ENCODE assay signal across 1 cellular context in genomic region chr17:42677921-42678781, GRCh38.
TF ChIP-seq lines count a peak whose summit lies in the region.

No MANE protein-coding gene starts in this region.

TF ChIP-seq in HepG2, 621 proteins besides CTCF, POLR2A, EP300 and RAD21 (continued from another document and continues in another):
- TF ChIP-seq ZHX2 (IDR thresholded peaks at IDR 0.05; ENCODE audit: low read depth) (peak; percentile 29), ZHX2 (CRISPR knock-in tag; IDR thresholded peaks at IDR 0.05; ENCODE audit: borderline replicate concordance) (no peak), ZNF34 (CRISPR knock-in tag; IDR thresholded peaks at IDR 0.05; ENCODE audit: borderline replicate concordance) (no peak), PHF8 (CRISPR knock-in tag; IDR thresholded peaks at IDR 0.05) (peak; percentile 71), RXRA (CRISPR knock-in tag; IDR thresholded peaks at IDR 0.05) (peak; percentile 75; the same call in 1 of the 2 replicates), ZFY (CRISPR knock-in tag; IDR thresholded peaks at IDR 0.05) (peak; percentile 82), ZNF768 (CRISPR knock-in tag; IDR thresholded peaks at IDR 0.05) (peak; percentile 55; the same call in 1 of the 2 replicates), JDP2 (CRISPR knock-in tag; IDR thresholded peaks at IDR 0.05; ENCODE audit: borderline replicate concordance) (no peak), ZNF777 (CRISPR knock-in tag; IDR thresholded peaks at IDR 0.05) (no peak), BRD4 (CRISPR knock-in tag; IDR thresholded peaks at IDR 0.05) (peak; percentile 93), ARID5B (CRISPR knock-in tag; IDR thresholded peaks at IDR 0.05) (peak; percentile 76), SAP130 (CRISPR knock-in tag; IDR thresholded peaks at IDR 0.05; ENCODE audit: low read depth) (peak; percentile 94), TBX2 (CRISPR knock-in tag; IDR thresholded peaks at IDR 0.05; ENCODE audit: borderline replicate concordance) (peak; percentile 74), MAFK (conservative IDR thresholded peaks at IDR 0.05 in 1 of 2, IDR thresholded peaks at IDR 0.05 in 1 of 2; ENCODE audit: low read length in 2 of 2) (peak; percentile 98 to 99), ZKSCAN5 (CRISPR knock-in tag; IDR thresholded peaks at IDR 0.05) (peak; percentile 72), IKZF4 (CRISPR knock-in tag; IDR thresholded peaks at IDR 0.05; ENCODE audit: borderline replicate concordance, low read depth, not compliant biosample characterization) (no peak), ZNF142 (CRISPR knock-in tag; IDR thresholded peaks at IDR 0.05) (peak; percentile 80), PREB (CRISPR knock-in tag; IDR thresholded peaks at IDR 0.05) (no peak), ZNF530 (CRISPR knock-in tag; IDR thresholded peaks at IDR 0.05; ENCODE audit: low read depth) (no peak), PCBP2 (optimal IDR thresholded peaks at IDR 0.05; ENCODE audit: low read depth, low read length, poor library complexity, severe bottlenecking) (no peak), IRF2 (CRISPR knock-in tag; IDR thresholded peaks at IDR 0.05) (peak; percentile 78), GLI4 (CRISPR knock-in tag; IDR thresholded peaks at IDR 0.05; ENCODE audit: borderline replicate concordance) (0 out of 2 replicates have a peak, but pooled peaks have one; percentile 45), HMG20A (CRISPR knock-in tag; IDR thresholded peaks at IDR 0.05; ENCODE audit: borderline replicate concordance) (peak; percentile 76), TEF (CRISPR knock-in tag; IDR thresholded peaks at IDR 0.05) (peak; percentile 19; the same call in 1 of the 2 replicates), FOXM1 (CRISPR knock-in tag; IDR thresholded peaks at IDR 0.05) (no peak), BHLHE40 (IDR thresholded peaks at IDR 0.05; ENCODE audit: low read length) (peak; percentile 96), TCF7 (IDR thresholded peaks at IDR 0.05; ENCODE audit: low read depth) (no peak; the same call in 1 of the 2 replicates), HBP1 (CRISPR knock-in tag; IDR thresholded peaks at IDR 0.05; ENCODE audit: low read depth) (0 out of 2 replicates have a peak, but pooled peaks have one; percentile 23), STAG1 (CRISPR knock-in tag; IDR thresholded peaks at IDR 0.05) (peak; percentile 13), ZNF562 (CRISPR knock-in tag; IDR thresholded peaks at IDR 0.05; ENCODE audit: borderline replicate concordance) (no peak), GATAD2A (CRISPR knock-in tag; IDR thresholded peaks at IDR 0.05) (peak; percentile 91), THAP11 (CRISPR knock-in tag; IDR thresholded peaks at IDR 0.05) (peak; percentile 75; the same call in 1 of the 2 replicates), JUNB (CRISPR knock-in tag; IDR thresholded peaks at IDR 0.05; ENCODE audit: borderline replicate concordance) (no peak), ZNF550 (CRISPR knock-in tag; IDR thresholded peaks at IDR 0.05; ENCODE audit: borderline replicate concordance) (no peak), CBX5 (CRISPR knock-in tag; IDR thresholded peaks at IDR 0.05; ENCODE audit: borderline replicate concordance) (peak; percentile 87), SOX6 (IDR thresholded peaks at IDR 0.05) (no peak), SOX6 (CRISPR knock-in tag; IDR thresholded peaks at IDR 0.05) (peak; percentile 93), ERF (CRISPR knock-in tag; IDR thresholded peaks at IDR 0.05) (peak; percentile 91), BCL3 (CRISPR knock-in tag; IDR thresholded peaks at IDR 0.05) (no peak), LCORL (IDR thresholded peaks at IDR 0.05) (no peak), LCORL (CRISPR knock-in tag; IDR thresholded peaks at IDR 0.05) (no peak; the same call in none of the 2 replicates), ZNF331 (CRISPR knock-in tag; IDR thresholded peaks at IDR 0.05) (peak; percentile 67; the same call in 1 of the 2 replicates), ZNF558 (CRISPR knock-in tag; IDR thresholded peaks at IDR 0.05; ENCODE audit: borderline replicate concordance) (no peak), ETV6 (CRISPR knock-in tag; conservative IDR thresholded peaks at IDR 0.05) (peak; percentile 69), MAZ (IDR thresholded peaks at IDR 0.05; ENCODE audit: borderline replicate concordance, low read depth, low read length) (peak; percentile 75), MAZ (CRISPR knock-in tag; IDR thresholded peaks at IDR 0.05; ENCODE audit: low read depth) (peak; percentile 68; the same call in 1 of the 2 replicates), ZNF484 (CRISPR knock-in tag; IDR thresholded peaks at IDR 0.05; ENCODE audit: borderline replicate concordance, low read depth) (no peak)
